Comparison of ENCODE assay signal across 1 cellular context in the genomic region with DNA sequence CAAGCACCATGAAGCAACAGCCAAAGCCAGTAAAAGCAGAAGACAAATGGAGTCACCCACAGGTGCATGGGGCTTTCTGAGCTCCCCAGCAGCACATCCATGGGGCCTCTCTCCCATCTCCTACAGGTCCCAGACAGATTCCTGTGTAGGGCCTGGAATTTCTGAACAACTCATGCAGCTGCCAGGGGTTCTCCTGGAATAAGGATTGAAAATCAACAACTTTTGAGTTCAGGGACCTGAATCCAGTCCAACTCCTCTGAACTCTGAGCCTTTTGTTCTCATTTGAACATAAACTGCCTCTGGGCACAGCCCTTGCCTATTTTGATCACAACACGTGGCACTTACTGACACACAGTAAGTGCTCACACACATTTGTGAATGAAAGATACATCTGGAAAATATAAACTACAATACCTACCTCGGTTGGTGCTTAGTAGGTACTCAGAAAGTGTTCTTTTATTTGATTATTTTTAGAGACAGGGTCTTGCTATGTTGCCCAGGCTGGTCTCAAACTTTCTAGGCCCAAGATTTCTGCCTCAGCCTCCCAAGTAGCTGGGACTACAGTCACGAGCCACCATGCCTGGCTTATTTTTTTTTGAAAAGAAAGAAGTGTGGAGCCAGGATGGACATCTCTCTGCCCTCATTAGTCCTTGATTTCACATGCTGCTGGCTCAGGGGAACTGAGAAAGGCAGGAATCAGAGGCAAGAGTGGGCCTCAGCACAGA.
TF ChIP-seq lines count a peak whose summit lies in the region.

No MANE protein-coding gene starts in this region.

TF ChIP-seq in IMR-90, 13 proteins besides CTCF, POLR2A, EP300 and RAD21 (continued from another document):
- TF ChIP-seq MAFK (IDR thresholded peaks at IDR 0.05; ENCODE audit: low read depth, low read length) = no peak
- TF ChIP-seq CEBPB (IDR thresholded peaks at IDR 0.05; ENCODE audit: low read depth, low read length) = no peak
- no peak for TF ChIP-seq MAZ (IDR thresholded peaks at IDR 0.05; ENCODE audit: borderline replicate concordance, low read depth, low read length)
- TF ChIP-seq, protein P1, sequence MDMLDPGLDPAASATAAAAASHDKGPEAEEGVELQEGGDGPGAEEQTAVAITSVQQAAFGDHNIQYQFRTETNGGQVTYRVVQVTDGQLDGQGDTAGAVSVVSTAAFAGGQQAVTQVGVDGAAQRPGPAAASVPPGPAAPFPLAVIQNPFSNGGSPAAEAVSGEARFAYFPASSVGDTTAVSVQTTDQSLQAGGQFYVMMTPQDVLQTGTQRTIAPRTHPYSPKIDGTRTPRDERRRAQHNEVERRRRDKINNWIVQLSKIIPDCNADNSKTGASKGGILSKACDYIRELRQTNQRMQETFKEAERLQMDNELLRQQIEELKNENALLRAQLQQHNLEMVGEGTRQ (IDR thresholded peaks at IDR 0.05; ENCODE audit: low read depth, low read length) = no peak
- no peak for TF ChIP-seq RCOR1 (IDR thresholded peaks at IDR 0.05; ENCODE audit: insufficient replicate concordance, low read length)
- TF ChIP-seq RFX5 (IDR thresholded peaks at IDR 0.05; ENCODE audit: low read depth, low read length) = no peak
- no peak for TF ChIP-seq SMC3 (IDR thresholded peaks at IDR 0.05; ENCODE audit: low read depth, low read length)
- TF ChIP-seq FOS (IDR thresholded peaks at IDR 0.05; ENCODE audit: low read depth, low read length) = no peak
- no peak for TF ChIP-seq NFE2L2 (IDR thresholded peaks at IDR 0.05; ENCODE audit: low read depth, low read length)
- TF ChIP-seq, protein P2, sequence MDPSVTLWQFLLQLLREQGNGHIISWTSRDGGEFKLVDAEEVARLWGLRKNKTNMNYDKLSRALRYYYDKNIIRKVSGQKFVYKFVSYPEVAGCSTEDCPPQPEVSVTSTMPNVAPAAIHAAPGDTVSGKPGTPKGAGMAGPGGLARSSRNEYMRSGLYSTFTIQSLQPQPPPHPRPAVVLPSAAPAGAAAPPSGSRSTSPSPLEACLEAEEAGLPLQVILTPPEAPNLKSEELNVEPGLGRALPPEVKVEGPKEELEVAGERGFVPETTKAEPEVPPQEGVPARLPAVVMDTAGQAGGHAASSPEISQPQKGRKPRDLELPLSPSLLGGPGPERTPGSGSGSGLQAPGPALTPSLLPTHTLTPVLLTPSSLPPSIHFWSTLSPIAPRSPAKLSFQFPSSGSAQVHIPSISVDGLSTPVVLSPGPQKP (IDR thresholded peaks at IDR 0.05; ENCODE audit: borderline replicate concordance, low read depth, low read length) = no peak
- no peak for TF ChIP-seq CHD1 (IDR thresholded peaks at IDR 0.05; ENCODE audit: low read depth, low read length)
- TF ChIP-seq BHLHE40 (IDR thresholded peaks at IDR 0.05; ENCODE audit: low read depth, low read length) = no peak
TF ChIP-seq in IMR-90: peak in this region for 0.
